11 cellular contexts compared by ENCODE assay signal in the genomic region with DNA sequence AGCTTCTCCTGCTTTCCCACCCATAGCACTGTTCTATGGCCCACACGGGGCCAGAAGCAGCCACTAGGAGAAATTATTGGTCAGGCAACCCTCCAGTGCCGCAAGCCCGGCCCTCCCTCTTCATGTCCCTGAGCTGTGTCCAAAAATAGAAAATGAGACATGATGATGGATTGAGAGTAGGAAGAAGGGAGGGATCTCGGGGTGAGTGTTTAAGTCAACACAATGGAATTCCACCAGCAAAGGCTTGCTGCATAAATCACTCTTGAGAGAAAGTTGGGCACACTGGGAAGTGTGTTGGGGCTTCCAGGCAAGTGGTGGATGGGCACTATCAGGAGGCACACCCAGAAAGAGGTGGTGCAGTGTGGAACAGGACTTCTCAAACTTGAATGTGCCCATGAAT.
DNase-seq lines count a peak whose midpoint lies in the region; ATAC-seq, FAIRE-seq and TF ChIP-seq lines count a peak whose summit lies in the region.
"Had no signal": no experiment of that assay in that cellular context is flagged by ENCODE, and none has a peak within 500 bp of the region (broad histone marks: within the 10 kb centered on the region; RNA-seq: fewer than 3 reads in every experiment).

No MANE protein-coding gene starts in this region.

- no peak overlapping the region for H3K27ac Mint-ChIP-seq in activated T-helper 17 cell treated with anti-CD3 and anti-CD28 coated beads, Interleukin-2, amount 50 U/mL, for 72 hours
- H3K27ac Mint-ChIP-seq: B cell had no signal

- H2AFZ ChIP-seq in keratinocyte (ENCODE audit: control insufficient read depth, low read length): peak overlapping the region; percentile 50

- H3K4me2 ChIP-seq in keratinocyte (ENCODE audit: control insufficient read depth, extremely low read depth, insufficient read depth, low read depth, low read length): peak overlapping the region; percentile 30

- peak in 1 of 3 experiments; percentile 10 for TF ChIP-seq CTCF in keratinocyte (optimal IDR thresholded peaks at IDR 0.05 in 1 of 3, IDR thresholded peaks at IDR 0.05 in 1 of 3, conservative IDR thresholded peaks at IDR 0.05 in 1 of 3; ENCODE audit: extremely low read depth in 1 of 3, insufficient read depth in 2 of 3, low read length in 3 of 3)

- dilution Hi-C loops in keratinocyte (cut with MboI; ENCODE audit: extremely low pct_ligation_motif_present, low sequenced_read_pairs): no loop called here

- ATAC-seq in Right ventricle myocardium inferior: peak; percentile 93
- no peak for ATAC-seq in activated T-helper 17 cell treated with anti-CD3 and anti-CD28 coated beads, Interleukin-2, amount 50 U/mL, for 72 hours (replicated peaks)

- no peaks in the 10 kb centered on the region for H3K36me3 ChIP-seq in keratinocyte (ENCODE audit: control insufficient read depth in 2 of 2, extremely low read depth in 1 of 2, insufficient read depth in 2 of 2, low read length in 2 of 2)
- H3K36me3 ChIP-seq in H7 (replicated peaks; ENCODE audit: control insufficient read depth, insufficient read depth, low read length): no peaks in the 10 kb centered on the region
- no peaks in the 10 kb centered on the region for H3K36me3 ChIP-seq in small intestine (ENCODE audit: control insufficient read depth in 2 of 2, insufficient read depth in 2 of 2, low read length in 2 of 2)

- H3K36me3 Mint-ChIP-seq in activated T-helper 17 cell treated with anti-CD3 and anti-CD28 coated beads, Interleukin-2, amount 50 U/mL, for 72 hours (ENCODE audit: low read depth): no peaks in the 10 kb centered on the region

- peaks cover 32% of the 10 kb centered on the region for H3K27me3 Mint-ChIP-seq in activated T-helper 17 cell treated with anti-CD3 and anti-CD28 coated beads, Interleukin-2, amount 50 U/mL, for 72 hours

- H4K20me1 ChIP-seq in keratinocyte (ENCODE audit: control insufficient read depth, extremely low read depth, insufficient read depth, low read length): no peaks in the 10 kb centered on the region

- H3K9me1 ChIP-seq in keratinocyte (ENCODE audit: control insufficient read depth, extremely low read depth, insufficient read depth, low read length): no peaks in the 10 kb centered on the region

- no peak overlapping the region for H3K9ac ChIP-seq in keratinocyte (ENCODE audit: control insufficient read depth, extremely low read depth, insufficient read depth, low read length)

- FAIRE-seq in keratinocyte (lab: Jason Lieb, UNC) (peak; percentile 99), small intestine (lab: Jason Lieb, UNC) (no peak)

- no peak overlapping the region for H3K4me3 ChIP-seq in keratinocyte (ENCODE audit: control insufficient read depth in 2 of 3, extremely low read depth in 1 of 3, insufficient read depth in 2 of 3, low read depth in 1 of 3, low read length in 3 of 3)
- no peak overlapping the region for H3K4me3 ChIP-seq in H7 (ENCODE audit: insufficient read depth, low read depth, low read length)
- no peak overlapping the region for H3K4me3 ChIP-seq in small intestine (ENCODE audit: low read depth in 1 of 2, low read length in 2 of 2)

- H3K4me1 ChIP-seq in keratinocyte (ENCODE audit: control insufficient read depth, extremely low read depth, insufficient read depth, low read length): peaks cover 30% of the 10 kb centered on the region
- H3K4me1 ChIP-seq in small intestine (ENCODE audit: control insufficient read depth in 2 of 2, insufficient read depth in 1 of 2, low read depth in 1 of 2, low read length in 1 of 2): no peaks in the 10 kb centered on the region

- intact Hi-C loops in Right ventricle myocardium inferior (cut with DNase I): no loop called here
- intact Hi-C loops in cardiac septum (cut with DNase I): no loop called here
- intact Hi-C loops in head of caudate nucleus (cut with DNase I): no loop called here

- 47 to 55% (median 54%) methylated on average over 4 of the region's 4 CpGs for WGBS in small intestine, 3 donors

- H3K27me3 ChIP-seq in keratinocyte (ENCODE audit: control insufficient read depth, extremely low read depth, insufficient read depth, low read length) (no peaks in the 10 kb centered on the region), H7 (ENCODE audit: control insufficient read depth, insufficient read depth, low read length) (no peaks in the 10 kb centered on the region), small intestine (ENCODE audit: control insufficient read depth in 2 of 2, insufficient read depth in 2 of 2, low read length in 2 of 2) (peaks cover 0 to 3% of the 10 kb centered on the region in 2 donors)

- H3K9me3 ChIP-seq in keratinocyte (ENCODE audit: control insufficient read depth, low read depth, low read length) (no peaks in the 10 kb centered on the region), small intestine (ENCODE audit: control insufficient read depth, low read depth) (no peaks in the 10 kb centered on the region)

- DNase-seq in Right ventricle myocardium inferior (ENCODE audit: missing footprints) (peak; percentile 57), cardiac septum (ENCODE audit: low spot score) (no peak), brain pericyte (ENCODE audit: low read depth, low spot score) (peak; percentile 27), keratinocyte (ENCODE audit: low read depth, low spot score) (peak; percentile 91), H7 (no peak), head of caudate nucleus (no peak), small intestine (no peak)
- DNase-seq: activated T-cell treated with anti-CD3 and anti-CD28 coated beads for 4 hours, erythroblast had no signal

- no peaks in the 10 kb centered on the region for H3K79me2 ChIP-seq in keratinocyte (ENCODE audit: control insufficient read depth, insufficient read depth, low read length)

- H3K27ac ChIP-seq in keratinocyte (ENCODE audit: control insufficient read depth, insufficient read depth, low read length) (peak overlapping the region; percentile 51), small intestine (ENCODE audit: low read depth in 1 of 2, low read length in 1 of 2) (no peak overlapping the region)

- no peaks in the 10 kb centered on the region for H3K4me1 Mint-ChIP-seq in activated T-helper 17 cell treated with anti-CD3 and anti-CD28 coated beads, Interleukin-2, amount 50 U/mL, for 72 hours
- H3K4me1 Mint-ChIP-seq: B cell had no signal

- no peak overlapping the region for H3K4me3 Mint-ChIP-seq in activated T-helper 17 cell treated with anti-CD3 and anti-CD28 coated beads, Interleukin-2, amount 50 U/mL, for 72 hours
- H3K4me3 Mint-ChIP-seq: B cell had no signal

- H3K9me3 Mint-ChIP-seq in activated T-helper 17 cell treated with anti-CD3 and anti-CD28 coated beads, Interleukin-2, amount 50 U/mL, for 72 hours: no peaks in the 10 kb centered on the region

Comparison
In these comparisons a context has a peak if more than half of its experiments do, and no peak if none do; other contexts are left out.
1. DNase-seq: peak in Right ventricle myocardium inferior (single experiment), brain pericyte (single experiment) and keratinocyte (single experiment); none in cardiac septum (single experiment), H7 (single experiment), head of caudate nucleus (0 of 42) and small intestine (single experiment).